Comparison of ENCODE assay signal across 27 cellular contexts in the genomic region with DNA sequence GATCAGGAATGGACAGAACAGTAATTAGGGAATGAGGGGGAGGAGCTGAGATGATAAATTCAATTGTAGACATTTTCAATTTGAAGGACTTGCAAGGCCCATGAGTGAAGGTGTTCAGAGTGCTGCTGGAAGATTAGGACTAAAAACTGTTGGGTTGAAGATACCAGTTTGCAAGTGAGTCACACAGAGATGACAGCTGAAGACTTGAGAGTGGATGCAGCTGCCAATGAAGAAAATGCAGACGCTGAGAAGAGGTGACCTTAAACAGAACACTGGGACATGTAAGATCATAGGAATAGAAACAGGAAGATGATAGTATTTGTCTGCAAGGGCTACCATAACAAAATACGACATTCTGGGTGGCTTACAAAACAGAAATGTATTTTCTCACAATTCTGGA.
"Had no signal": no experiment of that assay in that cellular context is flagged by ENCODE, and none has a peak within 500 bp of the region (broad histone marks: within the 10 kb centered on the region; RNA-seq: fewer than 3 reads in every experiment).

No MANE protein-coding gene starts in this region.

- H3K36me3 Mint-ChIP-seq: natural killer cell had no signal

- H3K9me3 ChIP-seq: colonic mucosa, gastroesophageal sphincter, heart left ventricle, neutrophil, pancreas, right lobe of liver, suprapubic skin, vagina had no signal

- H3K27ac Mint-ChIP-seq: dendritic cell treated with granulocyte-macrophage colony-stimulating factor and Interleukin-4, amounts not matched to agents 40 ng/mL and 50 ng/mL, for 4 days; endodermal cell; natural killer cell; stimulated activated naive CD8-positive, alpha-beta T cell treated with anti-CD3 and anti-CD28 coated beads, Interleukin-15, amount 100 ng/mL, for 72 hours had no signal

- H2AFZ ChIP-seq: hepatocyte had no signal

- H3K4me2 ChIP-seq: hepatocyte, smooth muscle cell had no signal

- H3K36me3 ChIP-seq: colonic mucosa, gastroesophageal sphincter, heart left ventricle, neutrophil, pancreas, right lobe of liver, suprapubic skin, vagina had no signal

- H3K4me3 Mint-ChIP-seq: dendritic cell treated with granulocyte-macrophage colony-stimulating factor and Interleukin-4, amounts not matched to agents 40 ng/mL and 50 ng/mL, for 4 days; endodermal cell; natural killer cell; stimulated activated naive CD8-positive, alpha-beta T cell treated with anti-CD3 and anti-CD28 coated beads, Interleukin-15, amount 100 ng/mL, for 72 hours had no signal

- H3K9me3 Mint-ChIP-seq: natural killer cell had no signal

- H3K27me3 Mint-ChIP-seq: dendritic cell treated with granulocyte-macrophage colony-stimulating factor and Interleukin-4, amounts not matched to agents 40 ng/mL and 50 ng/mL, for 4 days; stimulated activated naive CD8-positive, alpha-beta T cell treated with anti-CD3 and anti-CD28 coated beads, Interleukin-15, amount 100 ng/mL, for 72 hours had no signal

- H3K4me3 ChIP-seq: colonic mucosa, gastroesophageal sphincter, heart left ventricle, hepatocyte, pancreas, right lobe of liver, smooth muscle cell, suprapubic skin, vagina had no signal

- H3K4me1 ChIP-seq: colonic mucosa, gastroesophageal sphincter, heart left ventricle, pancreas, right lobe of liver, suprapubic skin, vagina had no signal

- H3K27ac ChIP-seq: colonic mucosa, epithelial cell of prostate, foreskin keratinocyte, gastroesophageal sphincter, heart left ventricle, hepatocyte, neutrophil, pancreas, right lobe of liver, suprapubic skin, vagina had no signal

- DNase-seq: colonic mucosa; effector CD8-positive, alpha-beta T cell; endodermal cell; foreskin keratinocyte; heart left ventricle; kidney; mesendoderm; natural killer cell; pancreas; retina; right lobe of liver; stimulated activated CD4-positive, alpha-beta T cell treated with anti-CD3 and anti-CD28 coated beads, Interleukin-12 subunit alpha, Interleukin-12 subunit beta, amount 100 ng/mL, for 4 hours; stimulated activated CD4-positive, alpha-beta T cell treated with anti-CD3 and anti-CD28 coated beads, Interleukin-1b, Interleukin-23, amount 100 ng/mL, for 48 hours; stimulated activated CD4-positive, alpha-beta T cell treated with anti-CD3 and anti-CD28 coated beads, Interleukin-4, amount 100 ng/mL, for 1 hour; stimulated activated CD8-positive, alpha-beta memory T cell treated with anti-CD3 and anti-CD28 coated beads, Interleukin-4, amount 100 ng/mL, for 48 hours; stimulated activated naive CD4-positive, alpha-beta T cell; stimulated activated naive CD8-positive, alpha-beta T cell treated with anti-CD3 and anti-CD28 coated beads, Interleukin-15, amount 100 ng/mL, for 72 hours had no signal

- ATAC-seq: esophagus mucosa; foreskin keratinocyte; gastroesophageal sphincter; heart left ventricle; left lobe of liver; natural killer cell; pancreas; right lobe of liver; stimulated activated naive CD8-positive, alpha-beta T cell treated with anti-CD3 and anti-CD28 coated beads, Interleukin-15, amount 100 ng/mL, for 72 hours had no signal

- H3K79me2 ChIP-seq: hepatocyte had no signal

- H3K27me3 ChIP-seq: colonic mucosa, foreskin keratinocyte, gastroesophageal sphincter, heart left ventricle, hepatocyte, neutrophil, pancreas, right lobe of liver, suprapubic skin, vagina had no signal

- H3K4me1 Mint-ChIP-seq: natural killer cell; stimulated activated naive CD8-positive, alpha-beta T cell treated with anti-CD3 and anti-CD28 coated beads, Interleukin-15, amount 100 ng/mL, for 72 hours had no signal
